In the genomic region with DNA sequence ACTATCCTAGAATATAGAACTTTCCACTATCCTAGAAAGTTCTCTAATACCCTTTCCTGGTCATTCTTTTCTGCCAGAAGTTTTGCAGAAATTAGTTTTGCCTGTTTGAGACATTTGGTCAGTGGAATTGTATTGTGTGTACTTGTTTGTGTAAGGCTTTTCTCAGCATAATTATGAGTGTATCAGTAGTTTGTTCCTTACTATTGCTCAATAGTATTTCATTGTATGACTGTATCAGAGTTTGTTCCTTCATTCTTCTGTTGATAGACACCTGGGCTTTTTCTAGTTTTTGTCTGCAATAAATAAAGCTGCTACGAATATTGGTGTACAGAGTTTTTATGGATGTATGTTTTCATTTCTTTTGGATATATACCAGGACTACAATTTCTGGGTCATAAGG, we compare ENCODE assay signal across 14 cellular contexts. TPM values are rescaled to one million over a fixed set of nuclear protein-coding genes. Genes with fewer than 3 reads are reported as not detected.
A peak's percentile ranks its signal among the peaks of the same experiment; 100 is the strongest.
DNase-seq lines count a peak whose midpoint lies in the region; ATAC-seq, FAIRE-seq and TF ChIP-seq lines count a peak whose summit lies in the region.
"Had no signal": no experiment of that assay in that cellular context is flagged by ENCODE, and none has a peak within 500 bp of the region (broad histone marks: within the 10 kb centered on the region; RNA-seq: fewer than 3 reads in every experiment).

No MANE protein-coding gene starts in this region.

- no peak overlapping the region for H2AK9ac ChIP-seq in IMR-90 (replicated peaks; ENCODE audit: low read depth, low read length, poor library complexity)

- DNase-seq in D721Med (ENCODE audit: insufficient read length, low spot score) (no peak), IMR-90 (no peak), epithelial cell of esophagus (ENCODE audit: low read depth) (peak; percentile 40), renal cortical epithelial cell (ENCODE audit: low read depth) (peak; percentile 20), NOMO-1 treated with DMSO at 0.1 percent for 48 hours (lab: John Stamatoyannopoulos, UW; ENCODE audit: unreplicated experiment) (no peak), left colon (no peak)
- DNase-seq: ACHN; CD4-positive, CD25-positive, alpha-beta regulatory T cell; DMS 273 treated with DMSO at 0.1 percent for 48 hours; GOT3; H9; HFFc6 had no signal

- H3K18ac ChIP-seq in IMR-90 (ENCODE audit: low read depth, low read length) = no peak overlapping the region

- no peak overlapping the region for H3K56ac ChIP-seq in IMR-90 (ENCODE audit: extremely low read depth, insufficient read depth, low read length)

- H3K79me1 ChIP-seq in IMR-90 (ENCODE audit: low read depth in 1 of 2, low read length in 2 of 2) = peaks cover 0 to 9% of the 10 kb centered on the region in 2 experiments; a peak in 2 of 4 replicates

- CTCF ChIA-PET in IMR-90 (lab: Yijun Ruan, JAX) = no interaction called here

- POLR2A ChIA-PET in IMR-90 (lab: Charles Lee; ENCODE audit: unreplicated experiment) = no interaction called here

- H2BK5ac ChIP-seq in IMR-90 (ENCODE audit: low read depth, low read length, poor library complexity, severe bottlenecking) = no peak overlapping the region

- FAIRE-seq in D721Med (lab: Jason Lieb, UNC) = peak; percentile 38

- H4K5ac ChIP-seq in IMR-90 (ENCODE audit: low read depth, low read length) = no peak overlapping the region

- H2BK20ac ChIP-seq in IMR-90 (ENCODE audit: low read depth, low read length) = no peak overlapping the region

- H2BK120ac ChIP-seq in IMR-90 (ENCODE audit: low read depth, low read length) = no peak overlapping the region

- H3K27me3 Mint-ChIP-seq in activated T-helper 17 cell treated with anti-CD3 and anti-CD28 coated beads, Interleukin-2, amount 50 U/mL, for 72 hours = no peaks in the 10 kb centered on the region
- H3K27me3 Mint-ChIP-seq: CD4-positive, CD25-positive, alpha-beta regulatory T cell had no signal

- TF ChIP-seq POLR2A in IMR-90 (IDR thresholded peaks at IDR 0.05; ENCODE audit: low read depth, low read length) = no peak

- peaks cover 5% of the 10 kb centered on the region for H3K9me3 Mint-ChIP-seq in activated T-helper 17 cell treated with anti-CD3 and anti-CD28 coated beads, Interleukin-2, amount 50 U/mL, for 72 hours

- ATAC-seq in IMR-90 (ENCODE audit: low read depth) (no peak), left colon (no peak)
- ATAC-seq in activated T-helper 17 cell treated with anti-CD3 and anti-CD28 coated beads, Interleukin-2, amount 50 U/mL, for 72 hours (replicated peaks) = no peak

- H4K20me1 ChIP-seq in IMR-90 (ENCODE audit: insufficient read depth, low read length) = no peaks in the 10 kb centered on the region
- H4K20me1 ChIP-seq: BLaER1 treated with 17β-estradiol and CSF1 and Interleukin-3, amounts not matched to agents 10 nM and 100 nM had no signal

- no peak overlapping the region for H4K8ac ChIP-seq in IMR-90 (ENCODE audit: low read depth in 2 of 2, low read length in 2 of 2)

- H3K4me2 ChIP-seq in IMR-90 (ENCODE audit: low read depth, low read length) = no peak overlapping the region
- H3K4me2 ChIP-seq: BLaER1 treated with 17β-estradiol and CSF1 and Interleukin-3, amounts not matched to agents 10 nM and 100 nM had no signal

- TF ChIP-seq CTCF in D721Med (IDR thresholded peaks at IDR 0.05; ENCODE audit: insufficient read depth, missing control alignments) (no peak), IMR-90 (conservative IDR thresholded peaks at IDR 0.05; ENCODE audit: low read depth, low read length) (no peak), epithelial cell of esophagus (IDR thresholded peaks at IDR 0.05; ENCODE audit: insufficient read depth, low read depth, low read length, missing control alignments) (no peak)

- H3K27ac ChIP-seq in IMR-90 (ENCODE audit: insufficient read depth, low read length) = no peak overlapping the region
- H3K27ac ChIP-seq: BLaER1 treated with 17β-estradiol and CSF1 and Interleukin-3, amounts not matched to agents 10 nM and 100 nM had no signal

- no peak overlapping the region for H3K14ac ChIP-seq in IMR-90 (replicated peaks; ENCODE audit: low read depth, low read length)

- H3K27ac Mint-ChIP-seq in activated T-helper 17 cell treated with anti-CD3 and anti-CD28 coated beads, Interleukin-2, amount 50 U/mL, for 72 hours = no peak overlapping the region
- H3K27ac Mint-ChIP-seq: CD4-positive, CD25-positive, alpha-beta regulatory T cell; H9; HFFc6 had no signal

- in situ Hi-C loops in IMR-90 (cut with MboI; ENCODE audit: low sequenced_read_pairs) = no loop called here

- TF ChIP-seq RAD21 in IMR-90 (IDR thresholded peaks at IDR 0.05; ENCODE audit: low read length) = no peak

- H3K4me1 Mint-ChIP-seq in activated T-helper 17 cell treated with anti-CD3 and anti-CD28 coated beads, Interleukin-2, amount 50 U/mL, for 72 hours = no peaks in the 10 kb centered on the region
- H3K4me1 Mint-ChIP-seq: H9 had no signal

- intact Hi-C loops in IMR-90 (cut with micrococcal nuclease) = no loop called here
- intact Hi-C loops in left colon (cut with DNase I, micrococcal nuclease) = no loop called here

- dilution Hi-C loops in IMR-90 (cut with HindIII; ENCODE audit: low sequenced_read_pairs, unreplicated experiment) = no loop called here

- H3K4me3 ChIP-seq in IMR-90 (ENCODE audit: insufficient read depth, low read depth, low read length) (no peak overlapping the region), epithelial cell of esophagus (ENCODE audit: low read length) (no peak overlapping the region)
- H3K4me3 ChIP-seq: BLaER1 treated with 17β-estradiol and CSF1 and Interleukin-3, amounts not matched to agents 10 nM and 100 nM had no signal

- no peak overlapping the region for H2AK5ac ChIP-seq in IMR-90 (ENCODE audit: low read depth, low read length)

- H3K4me3 Mint-ChIP-seq in activated T-helper 17 cell treated with anti-CD3 and anti-CD28 coated beads, Interleukin-2, amount 50 U/mL, for 72 hours = no peak overlapping the region
- H3K4me3 Mint-ChIP-seq: CD4-positive, CD25-positive, alpha-beta regulatory T cell; H9; HFFc6 had no signal

- H3K23ac ChIP-seq in IMR-90 (ENCODE audit: low read depth, low read length) = no peak overlapping the region

- H3K9ac ChIP-seq in IMR-90 (ENCODE audit: low read depth, low read length) = no peak overlapping the region
- H3K9ac ChIP-seq: BLaER1 treated with 17β-estradiol and CSF1 and Interleukin-3, amounts not matched to agents 10 nM and 100 nM had no signal

- H2AFZ ChIP-seq in IMR-90 (replicated peaks; ENCODE audit: low read length, poor library complexity) = no peak overlapping the region

- no peaks in the 10 kb centered on the region for H3K27me3 ChIP-seq in IMR-90 (ENCODE audit: control insufficient read depth, insufficient read depth, low read length)
- H3K27me3 ChIP-seq: BLaER1 treated with 17β-estradiol and CSF1 and Interleukin-3, amounts not matched to agents 10 nM and 100 nM had no signal

- no peaks in the 10 kb centered on the region for H3K4me1 ChIP-seq in IMR-90 (ENCODE audit: control insufficient read depth, insufficient read depth, low read length)
- H3K4me1 ChIP-seq: BLaER1 treated with 17β-estradiol and CSF1 and Interleukin-3, amounts not matched to agents 10 nM and 100 nM had no signal

- no CpG with 5 or more reads among the region's 1 CpG for WGBS in IMR-90 (ENCODE audit: extremely low coverage in 2 of 2, insufficient read length in 1 of 2), 2 experiments

- H4K91ac ChIP-seq in IMR-90 (ENCODE audit: insufficient read depth, low read depth, low read length) = no peak overlapping the region

- H2BK15ac ChIP-seq in IMR-90 (ENCODE audit: low read depth, low read length) = no peak overlapping the region

- peaks cover 8% of the 10 kb centered on the region for H3K36me3 ChIP-seq in IMR-90 (ENCODE audit: control insufficient read depth, insufficient read depth, low read length)

- H3K36me3 Mint-ChIP-seq in activated T-helper 17 cell treated with anti-CD3 and anti-CD28 coated beads, Interleukin-2, amount 50 U/mL, for 72 hours (ENCODE audit: low read depth) = peaks cover 82% of the 10 kb centered on the region

- no peak overlapping the region for H3K4ac ChIP-seq in IMR-90 (ENCODE audit: low read depth, low read length)

- BruUV-seq in IMR-90 (replicated peaks; lab: Mats Ljungman, UMichigan) = no TSS peak

- no peaks in the 10 kb centered on the region for H3K9me1 ChIP-seq in IMR-90 (ENCODE audit: insufficient read depth, low read length)

- peaks cover 3% of the 10 kb centered on the region; the same call in 1 of the 2 replicates for H3K9me3 ChIP-seq in IMR-90 (ENCODE audit: control insufficient read depth, insufficient read depth, low read length)

TF ChIP-seq in IMR-90, 13 proteins besides CTCF, POLR2A, EP300 and RAD21:
- TF ChIP-seq MAFK (IDR thresholded peaks at IDR 0.05; ENCODE audit: low read depth, low read length) (no peak), MXI1 (IDR thresholded peaks at IDR 0.05; ENCODE audit: borderline replicate concordance, low read depth, low read length) (no peak), FOS (IDR thresholded peaks at IDR 0.05; ENCODE audit: low read depth, low read length) (no peak), CEBPB (IDR thresholded peaks at IDR 0.05; ENCODE audit: low read depth, low read length) (peak; percentile 72; the same call in 1 of the 2 replicates)

RNA-seq across cellular contexts. Expression of a gene that starts 27.2 kb away (rescaled TPM):
- total RNA-seq in IMR-90 (2012; rRNA removed) (2.9 and 6.1 TPM in 2 replicates), renal cortical epithelial cell (4.9 and 6.4 TPM in 2 replicates), left colon (1 to 10 TPM; 4.2 TPM)
- polyA plus RNA-seq in IMR-90 (2012; rRNA removed) = 1.3 and 1.5 TPM in 2 replicates
- polyA plus RNA-seq in IMR-90 (2012; cell fraction: cytosol; rRNA removed) = 0.12 and 0.30 TPM in 2 replicates
- 0.53 and 1.9 TPM in 2 replicates for polyA plus RNA-seq in IMR-90 (2012; cell fraction: nucleus; rRNA removed; ENCODE audit: low replicate concordance)
- total RNA-seq in activated T-helper 17 cell treated with anti-CD3 and anti-CD28 coated beads, Interleukin-2, amount 50 U/mL, for 72 hours = 10 to 100 TPM; 11.0 to 18.1 TPM

Comparison
In these comparisons a context has a peak if more than half of its experiments do, and no peak if none do; other contexts are left out.
1. DNase-seq: peak in epithelial cell of esophagus (single experiment) and renal cortical epithelial cell (single experiment); none in D721Med (single experiment), IMR-90 (single experiment), NOMO-1 treated with DMSO at 0.1 percent for 48 hours (single experiment) and left colon (0 of 2).